8 cellular contexts compared by ENCODE assay signal in the genomic region with DNA sequence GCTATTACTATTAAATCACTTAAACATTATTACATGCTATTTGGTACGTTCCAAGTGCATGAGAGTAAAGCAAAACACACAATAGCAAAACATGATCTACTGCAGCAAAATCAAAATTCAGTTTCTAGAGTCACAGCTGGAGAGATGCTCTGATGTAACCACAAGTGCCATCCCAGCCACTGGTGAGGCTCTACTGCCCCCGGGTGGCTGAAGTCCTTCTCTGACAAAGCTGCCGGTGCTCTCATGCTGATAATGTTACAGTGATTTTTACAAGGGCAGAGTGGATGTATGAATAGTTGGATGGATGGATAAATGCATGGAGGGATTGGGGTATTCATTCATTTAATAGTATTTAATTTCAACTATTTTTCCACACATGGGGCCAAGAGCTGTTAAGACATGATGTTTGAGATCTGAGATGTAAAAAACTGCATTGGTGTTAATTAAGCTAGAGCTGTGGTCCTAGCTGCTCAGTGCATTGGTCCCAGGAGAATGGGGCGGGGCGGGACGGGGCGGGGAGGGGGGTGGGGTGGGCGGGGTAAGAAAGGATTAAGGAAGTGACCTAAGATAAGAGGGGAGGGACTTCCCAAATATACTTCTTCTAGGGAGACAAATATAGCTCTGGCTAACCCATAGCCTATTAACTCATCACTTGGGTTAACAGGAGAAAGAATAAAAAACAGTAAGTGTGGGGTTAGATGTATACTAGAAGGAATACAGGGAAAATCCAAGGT. TPM values are rescaled to one million over a fixed set of nuclear protein-coding genes. Genes with fewer than 3 reads are reported as not detected.
DNase-seq lines count a peak whose midpoint lies in the region; ATAC-seq, FAIRE-seq and TF ChIP-seq lines count a peak whose summit lies in the region.
"Had no signal": no experiment of that assay in that cellular context is flagged by ENCODE, and none has a peak within 500 bp of the region (broad histone marks: within the 10 kb centered on the region; RNA-seq: fewer than 3 reads in every experiment).

No MANE protein-coding gene starts in this region.

- TF ChIP-seq CTCF in ascending aorta (IDR thresholded peaks at IDR 0.05) (peak; percentile 51 to 80 (median 71)), sigmoid colon (IDR thresholded peaks at IDR 0.05) (peak; percentile 17 to 67 (median 59))

- intact Hi-C loops in ascending aorta (cut with DNase I): loop anchor here (5.0 kb wide), 1 partner anchor 368 kb away; no protein-coding TSS in a partner anchor
- intact Hi-C loops in right cardiac atrium (cut with DNase I): loop anchor here in 3 of 4 donors (5.0 kb wide), 2 partner anchors 368 to 373 kb away; no protein-coding TSS in a partner anchor
- intact Hi-C loops in sigmoid colon (cut with DNase I): loop anchor here (5.0 kb wide), 1 partner anchor 373 kb away; no protein-coding TSS in a partner anchor

- FAIRE-seq in GM12892 (lab: Jason Lieb, UNC): peak; percentile 27

- peak; percentile 89 for ATAC-seq in right cardiac atrium
- ATAC-seq in HG03520 (IDR thresholded peaks at IDR 0.05; ENCODE audit: unreplicated experiment): no peak

- no peaks in the 10 kb centered on the region for H3K27me3 ChIP-seq in ascending aorta
- H3K27me3 ChIP-seq in right cardiac atrium (ENCODE audit: control insufficient read depth, insufficient read depth): no peaks in the 10 kb centered on the region
- H3K27me3 ChIP-seq in sigmoid colon: peaks cover 0 to 6% (median 0%) of the 10 kb centered on the region in 3 donors

- H3K4me1 ChIP-seq in ascending aorta (no peaks in the 10 kb centered on the region), right cardiac atrium (ENCODE audit: control insufficient read depth, insufficient read depth, low read length) (no peaks in the 10 kb centered on the region), sigmoid colon (no peaks in the 10 kb centered on the region)

- no peaks in the 10 kb centered on the region for H3K36me3 ChIP-seq in ascending aorta
- H3K36me3 ChIP-seq in sigmoid colon: no peaks in the 10 kb centered on the region

- H3K4me3 ChIP-seq in ascending aorta: no peak overlapping the region
- H3K4me3 ChIP-seq in right cardiac atrium (ENCODE audit: low read length): no peak overlapping the region
- no peak overlapping the region for H3K4me3 ChIP-seq in sigmoid colon
- H3K4me3 ChIP-seq: skin epidermis had no signal

- TF ChIP-seq POLR2A in GM12892 (IDR thresholded peaks at IDR 0.05; ENCODE audit: low read depth, low read length): no peak
- TF ChIP-seq POLR2A in sigmoid colon (IDR thresholded peaks at IDR 0.05): no peak

- no peaks in the 10 kb centered on the region for H3K9me3 ChIP-seq in ascending aorta
- H3K9me3 ChIP-seq in right cardiac atrium (ENCODE audit: control insufficient read depth, low read length): no peaks in the 10 kb centered on the region
- peaks cover 0 to 3% (median 0%) of the 10 kb centered on the region in 4 donors for H3K9me3 ChIP-seq in sigmoid colon

- DNase-seq in GM12892 (ENCODE audit: insufficient read length): peak; percentile 37
- peak; percentile 70 for DNase-seq in NCI-H1694 (lab: John Stamatoyannopoulos, UW)
- peak; percentile 20 to 53 (median 28) for DNase-seq in T-helper 1 cell
- peak in 1 of 2 donors; percentile 86 for DNase-seq in ascending aorta (ENCODE audit: low spot score in 2 of 2)
- peak; percentile 73 to 88 (median 88) for DNase-seq in right cardiac atrium
- DNase-seq in sigmoid colon: peak; percentile 71

- H3K27ac ChIP-seq in ascending aorta (no peak overlapping the region), right cardiac atrium (ENCODE audit: low read length) (no peak overlapping the region), sigmoid colon (no peak overlapping the region)
- H3K27ac ChIP-seq: skin epidermis had no signal

- TF ChIP-seq EP300 in sigmoid colon (IDR thresholded peaks at IDR 0.05): no peak

- WGBS in right cardiac atrium: under 1% methylated on average over 8 of the region's 8 CpGs
- WGBS in sigmoid colon, 2 donors: 2% methylated on average over 8 of the region's 8 CpGs

RNA-seq across cellular contexts. Expression of a gene that starts 5.3 kb away (rescaled TPM):
- polyA plus RNA-seq in GM12892 (2012; ENCODE audit: missing spikeins): not detected
- total RNA-seq in ascending aorta: 6.1 TPM
- total RNA-seq in right cardiac atrium: 10 to 100 TPM in 1 of 4 donors, 1 to 10 TPM in 3; 2.0 to 10.8 (median 7.1) TPM
- polyA plus RNA-seq in right cardiac atrium: 4.9 TPM
- 1 to 10 TPM; 1.9 to 3.6 (median 3.0) TPM for total RNA-seq in sigmoid colon
- 1 to 10 TPM in 1 of 3 donors, not detected in 2; 1.5 TPM for polyA plus RNA-seq in sigmoid colon
